In the genomic region with DNA sequence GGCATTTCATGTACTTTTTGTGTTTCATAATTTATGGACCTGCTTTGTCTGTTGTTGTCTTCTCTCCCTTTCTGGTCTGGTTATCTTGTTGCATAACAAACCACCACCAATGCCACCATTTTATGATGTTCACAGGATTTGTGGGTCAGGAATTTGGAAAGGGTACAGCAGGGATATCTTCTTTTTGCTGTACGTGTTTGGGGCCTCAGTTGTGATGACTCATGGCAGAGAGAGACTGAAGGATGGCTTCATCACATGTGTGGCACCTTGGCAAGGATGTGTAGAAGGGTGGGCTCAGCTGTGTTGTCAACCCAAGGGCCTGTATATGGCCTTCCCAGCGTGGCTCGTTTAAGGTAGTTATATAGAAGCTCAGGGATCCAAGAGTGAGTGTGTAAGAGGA, we compare ENCODE assay signal across 11 cellular contexts. TPM values are rescaled to one million over a fixed set of nuclear protein-coding genes. Genes with fewer than 3 reads are reported as not detected.
DNase-seq lines count a peak whose midpoint lies in the region; ATAC-seq and TF ChIP-seq lines count a peak whose summit lies in the region.
"Had no signal": no experiment of that assay in that cellular context is flagged by ENCODE, and none has a peak within 500 bp of the region (broad histone marks: within the 10 kb centered on the region; RNA-seq: fewer than 3 reads in every experiment).

No MANE protein-coding gene starts in this region.

- H3K4me3 ChIP-seq in A673 (ENCODE audit: low read depth, low read length, poor library complexity, severe bottlenecking): no peak overlapping the region
- H3K4me3 ChIP-seq in fibroblast of pulmonary artery (replicated peaks; ENCODE audit: low read depth, low read length): no peak overlapping the region

- CTCF ChIA-PET in A673 (lab: Charles Lee): no interaction called here

- TF ChIP-seq CTCF in A673 (conservative IDR thresholded peaks at IDR 0.05; ENCODE audit: low read depth, low read length) (no peak), fibroblast of pulmonary artery (IDR thresholded peaks at IDR 0.05; ENCODE audit: low read length, missing control alignments) (no peak), nephron progenitor cell (IDR thresholded peaks at IDR 0.05) (no peak)

- no peak overlapping the region for H3K27ac ChIP-seq in A673 (ENCODE audit: low read depth, low read length, poor library complexity, severe bottlenecking)

- no TSS peak for BruUV-seq in A673 (replicated peaks; lab: Mats Ljungman, UMichigan)

- H3K9me3 ChIP-seq in A673 (ENCODE audit: low read depth, low read length, poor library complexity, severe bottlenecking) (no peaks in the 10 kb centered on the region), T-helper 17 cell (ENCODE audit: control insufficient read depth, low read length, poor library complexity, severe bottlenecking) (no peaks in the 10 kb centered on the region)

- peaks cover 29% of the 10 kb centered on the region for H3K4me1 ChIP-seq in A673 (ENCODE audit: insufficient read depth, low read length, poor library complexity, severe bottlenecking)

- H3K27me3 ChIP-seq in A673 (replicated peaks; ENCODE audit: insufficient read depth, low read depth, low read length, poor library complexity): no peaks in the 10 kb centered on the region

- H3K36me3 ChIP-seq in A673 (ENCODE audit: insufficient read depth, low read length, poor library complexity, severe bottlenecking): no peaks in the 10 kb centered on the region

- H3K27me3 Mint-ChIP-seq in T-helper 17 cell (no peaks in the 10 kb centered on the region), nephron progenitor cell (ENCODE audit: low read depth, poor library complexity) (peaks cover 2% of the 10 kb centered on the region)

- peaks cover 91% of the 10 kb centered on the region for H3K9me3 Mint-ChIP-seq in nephron progenitor cell

- H3K4me3 Mint-ChIP-seq in T-helper 17 cell (peak overlapping the region; percentile 19), nephron progenitor cell (no peak overlapping the region)
- H3K4me3 Mint-ChIP-seq: brain; T-helper 2 cell treated with Interferon-gamma antibody and Interleukin-4, amounts not matched to agents 5 μg/mL and 100 μg/mL, for 36 hours had no signal

- intact Hi-C loops in A673 (cut with micrococcal nuclease; ENCODE audit: unreplicated experiment): no loop called here

- POLR2A ChIA-PET in A673 (lab: Charles Lee; ENCODE audit: low non-redundant PET): no interaction called here

- H3K36me3 Mint-ChIP-seq in T-helper 17 cell (ENCODE audit: low read depth) (peaks cover 4% of the 10 kb centered on the region), nephron progenitor cell (ENCODE audit: low read depth) (peaks cover 66% of the 10 kb centered on the region)

- ATAC-seq in T-helper 17 cell: no peak

- H3K27ac Mint-ChIP-seq in T-helper 17 cell: peak overlapping the region; percentile 5
- no peak overlapping the region for H3K27ac Mint-ChIP-seq in nephron progenitor cell
- H3K27ac Mint-ChIP-seq: T-helper 2 cell treated with Interferon-gamma antibody and Interleukin-4, amounts not matched to agents 5 μg/mL and 100 μg/mL, for 36 hours had no signal

- H3K4me1 Mint-ChIP-seq in T-helper 17 cell (peaks cover 18% of the 10 kb centered on the region), nephron progenitor cell (peaks cover 12% of the 10 kb centered on the region)

- DNase-seq in A673 (ENCODE audit: low spot score) (peak; percentile 25), EL (peak; percentile 37), T-helper 17 cell (no peak), fibroblast of pulmonary artery (ENCODE audit: low read depth) (peak; percentile 29), Ammon's horn (ENCODE audit: low spot score) (no peak), nephron progenitor cell (no peak), NCI-H1048 (lab: John Stamatoyannopoulos, UW) (no peak)
- no peak for DNase-seq in activated effector memory CD4-positive, alpha-beta T cell treated with anti-CD3 and anti-CD28 coated beads, Interleukin-2, amount 50 U/mL, for 16 hours
- DNase-seq: NCI-H2107 had no signal

RNA-seq across cellular contexts. Expression of a gene that starts 35.2 kb away (rescaled TPM):
- total RNA-seq in A673 (2021): 37.0 and 40.9 TPM in 2 replicates
- total RNA-seq in T-helper 17 cell: 10 to 100 TPM; 53.9 to 60.7 TPM

Comparison
In these comparisons a context has a peak if more than half of its experiments do, and no peak if none do; other contexts are left out.
1. DNase-seq: peak in A673 (single experiment), EL (single experiment) and fibroblast of pulmonary artery (single experiment); none in T-helper 17 cell (0 of 3), Ammon's horn (single experiment), nephron progenitor cell (single experiment), activated effector memory CD4-positive, alpha-beta T cell treated with anti-CD3 and anti-CD28 coated beads, Interleukin-2, amount 50 U/mL, for 16 hours (single experiment) and NCI-H1048 (single experiment).